ENCODE assay signal across 19 cellular contexts in the genomic region with DNA sequence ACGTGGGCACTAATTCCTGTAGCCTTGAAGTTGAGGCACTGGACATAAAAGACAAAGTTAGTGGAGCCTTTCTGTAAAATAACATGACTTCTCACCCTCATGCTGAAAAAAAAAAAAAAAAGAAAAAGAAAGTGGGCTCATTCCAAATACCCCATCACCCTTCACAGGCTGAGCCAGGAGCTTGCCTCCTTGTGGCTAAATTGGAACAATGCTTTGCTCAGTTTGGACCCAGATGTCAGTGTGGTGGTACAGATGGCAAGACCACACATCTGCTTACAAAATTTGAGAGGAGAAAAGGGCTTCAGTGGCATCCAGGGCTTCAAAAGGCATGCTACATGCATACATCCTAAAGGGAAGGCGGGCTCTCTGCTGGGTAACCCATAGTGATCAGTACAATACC.
DNase-seq lines count a peak whose midpoint lies in the region; ATAC-seq and TF ChIP-seq lines count a peak whose summit lies in the region.
"Had no signal": no experiment of that assay in that cellular context is flagged by ENCODE, and none has a peak within 500 bp of the region (broad histone marks: within the 10 kb centered on the region; RNA-seq: fewer than 3 reads in every experiment).

No MANE protein-coding gene starts in this region.

- H3K4me3 ChIP-seq in AG10803 (ENCODE audit: low read length), result no peak overlapping the region
- no peak overlapping the region for H3K4me3 ChIP-seq in ascending aorta
- H3K4me3 ChIP-seq in mesenchymal stem cell (ENCODE audit: insufficient read depth in 1 of 2, low read depth in 1 of 2, low read length in 2 of 2), result no peak overlapping the region
- H3K4me3 ChIP-seq: coronary artery had no signal

- BruUV-seq in MCF 10A (replicated peaks; lab: Mats Ljungman, UMichigan), result no TSS peak

- no peaks in the 10 kb centered on the region for H3K79me2 ChIP-seq in H9 (ENCODE audit: insufficient read depth, low read length)

- no peaks in the 10 kb centered on the region for H3K9me3 ChIP-seq in H9 (ENCODE audit: control insufficient read depth, low read depth, low read length)
- no peaks in the 10 kb centered on the region for H3K9me3 ChIP-seq in ascending aorta
- H3K9me3 ChIP-seq in mesenchymal stem cell (ENCODE audit: control insufficient read depth, low read length), result no peaks in the 10 kb centered on the region

- H2BK5ac ChIP-seq in H9 (ENCODE audit: insufficient read length, low read length) (no peak overlapping the region), mesenchymal stem cell (ENCODE audit: low read depth, low read length, poor library complexity, severe bottlenecking) (no peak overlapping the region)

- no peak overlapping the region for H3K23ac ChIP-seq in H9 (ENCODE audit: insufficient read length, low read depth, low read length)
- no peak overlapping the region for H3K23ac ChIP-seq in mesenchymal stem cell (ENCODE audit: low read length in 2 of 2)

- POLR2A ChIA-PET in MCF 10A (lab: Yijun Ruan, JAX), result no interaction called here

- DNase-seq in AG10803 (ENCODE audit: low read depth) (peak; percentile 39), H9 (peak; percentile 36), ascending aorta (ENCODE audit: low spot score in 2 of 2) (no peak), mesenchymal stem cell (no peak), DMS53 treated with DMSO at 0.1 percent for 48 hours (lab: John Stamatoyannopoulos, UW; ENCODE audit: unreplicated experiment) (no peak), NCI-H69 (lab: John Stamatoyannopoulos, UW) (no peak), MCF 10A (ENCODE audit: unreplicated experiment) (no peak)
- DNase-seq: activated CD4-positive, alpha-beta T cell treated with anti-CD3 and anti-CD28 coated beads, Interleukin-2, amount 50 U/mL, for 4 hours; activated naive CD4-positive, alpha-beta T cell treated with anti-CD3 and anti-CD28 coated beads for 36 hours; activated T-cell treated with anti-CD3 and anti-CD28 coated beads for 4 hours; EL; NCI-H2081; NCI-H82; retina; stimulated activated CD4-positive, alpha-beta T cell treated with anti-CD3 and anti-CD28 coated beads, Interleukin-15, amount 100 ng/mL, for 24 hours had no signal

- H2BK120ac ChIP-seq in H9 (ENCODE audit: low read depth, low read length, poor library complexity, severe bottlenecking), result no peak overlapping the region
- H2BK120ac ChIP-seq in mesenchymal stem cell (ENCODE audit: low read depth, low read length), result no peak overlapping the region

- H3K9me3 Mint-ChIP-seq in H9 (no peaks in the 10 kb centered on the region), MCF 10A (ENCODE audit: unreplicated experiment) (no peaks in the 10 kb centered on the region)
- H3K9me3 Mint-ChIP-seq: activated naive CD4-positive, alpha-beta T cell treated with anti-CD3 and anti-CD28 coated beads for 36 hours; IgD-negative memory B cell; stimulated activated naive CD8-positive, alpha-beta T cell treated with anti-CD3 and anti-CD28 coated beads, Interleukin-15, Interleukin-2, amounts not matched to agents 100 ng/mL and 50 ng/mL, for 24 hours had no signal

- H2BK15ac ChIP-seq in H9 (ENCODE audit: low read depth, low read length), result no peak overlapping the region
- no peak overlapping the region for H2BK15ac ChIP-seq in mesenchymal stem cell (ENCODE audit: low read depth, poor library complexity, severe bottlenecking)

- H3K4me1 Mint-ChIP-seq in H9 (no peaks in the 10 kb centered on the region), MCF 10A (ENCODE audit: insufficient read depth, unreplicated experiment) (peaks cover 17% of the 10 kb centered on the region)

- H2AFZ ChIP-seq in H9 (ENCODE audit: low read length) (no peak overlapping the region), mesenchymal stem cell (ENCODE audit: low read depth, low read length) (no peak overlapping the region)

- no peaks in the 10 kb centered on the region for H3K79me1 ChIP-seq in H9 (ENCODE audit: insufficient read depth, low read depth, low read length, poor library complexity, severe bottlenecking)
- no peaks in the 10 kb centered on the region for H3K79me1 ChIP-seq in mesenchymal stem cell (replicated peaks; ENCODE audit: low read length, poor library complexity, severe bottlenecking)

- H3K27ac ChIP-seq in H9 (ENCODE audit: insufficient read length, low read depth, low read length) (no peak overlapping the region), ascending aorta (peak overlapping the region; percentile 64 to 73), mesenchymal stem cell (ENCODE audit: low read length, poor library complexity, severe bottlenecking) (no peak overlapping the region)

- no CpG with 5 or more reads among the region's 2 CpGs for WGBS in H9 (ENCODE audit: extremely low coverage, insufficient read length, low lambda C conversion rate)
- WGBS in mesenchymal stem cell, result 69% methylated on average over 2 of the region's 2 CpGs

- H3K36me3 ChIP-seq in ascending aorta (no peaks in the 10 kb centered on the region), mesenchymal stem cell (ENCODE audit: control insufficient read depth in 1 of 2, insufficient read depth in 2 of 2, low read depth in 1 of 2, low read length in 2 of 2) (peaks cover 0 to 2% of the 10 kb centered on the region in 2 experiments)

- CTCF ChIA-PET in MCF 10A (lab: Yijun Ruan, JAX), result no interaction called here

- intact Hi-C loops in ascending aorta (cut with DNase I), result loop anchor here (5.0 kb wide), 1 partner anchor 55 kb away; no protein-coding TSS in a partner anchor
- intact Hi-C loops in MCF 10A (cut with micrococcal nuclease), result no loop called here

- H3K9ac ChIP-seq in H9 (ENCODE audit: extremely low read depth, insufficient read length, low read length) (no peak overlapping the region), mesenchymal stem cell (ENCODE audit: low read length) (peak overlapping the region; percentile 44)

- H3K27ac Mint-ChIP-seq in H9 (no peak overlapping the region), MCF 10A (ENCODE audit: low read depth, unreplicated experiment) (no peak overlapping the region)
- H3K27ac Mint-ChIP-seq: activated naive CD4-positive, alpha-beta T cell treated with anti-CD3 and anti-CD28 coated beads for 36 hours; stimulated activated naive CD8-positive, alpha-beta T cell treated with anti-CD3 and anti-CD28 coated beads, Interleukin-15, Interleukin-2, amounts not matched to agents 100 ng/mL and 50 ng/mL, for 24 hours had no signal

- no peak overlapping the region for H2AK5ac ChIP-seq in H9 (ENCODE audit: insufficient read length, low read length)
- H2AK5ac ChIP-seq in mesenchymal stem cell (ENCODE audit: low read length, severe bottlenecking), result no peak overlapping the region

- H3K18ac ChIP-seq in H9 (ENCODE audit: insufficient read length, low read depth, low read length), result no peak overlapping the region
- no peak overlapping the region for H3K18ac ChIP-seq in mesenchymal stem cell (ENCODE audit: low read depth in 1 of 2, low read length in 2 of 2)

- no peaks in the 10 kb centered on the region for H3K23me2 ChIP-seq in H9 (ENCODE audit: insufficient read length, low read depth, low read length, poor library complexity, severe bottlenecking)

- H3T11ph ChIP-seq in H9 (ENCODE audit: low read length), result no peak overlapping the region

- H3K14ac ChIP-seq in H9 (ENCODE audit: insufficient read depth, low read length) (no peak overlapping the region), mesenchymal stem cell (ENCODE audit: low read length in 2 of 2) (no peak overlapping the region)

- H4K91ac ChIP-seq in H9 (ENCODE audit: insufficient read length, low read depth, low read length) (no peak overlapping the region), mesenchymal stem cell (ENCODE audit: low read length) (no peak overlapping the region)

- H3K36me3 Mint-ChIP-seq in H9 (ENCODE audit: insufficient read depth in 1 of 3, low read depth in 3 of 3) (no peaks in the 10 kb centered on the region), MCF 10A (ENCODE audit: insufficient read depth, unreplicated experiment) (no peaks in the 10 kb centered on the region)

- H4K8ac ChIP-seq in H9 (replicated peaks; ENCODE audit: insufficient read length, low read depth, low read length), result no peak overlapping the region
- H4K8ac ChIP-seq in mesenchymal stem cell (ENCODE audit: low read length), result no peak overlapping the region

- peaks cover 2% of the 10 kb centered on the region; the same call in 1 of the 2 replicates for H3K4me1 ChIP-seq in H9 (ENCODE audit: insufficient read depth, low read length)
- peaks cover 2 to 33% of the 10 kb centered on the region in 2 donors for H3K4me1 ChIP-seq in ascending aorta
- H3K4me1 ChIP-seq in mesenchymal stem cell (ENCODE audit: control insufficient read depth, insufficient read depth, low read depth, low read length), result no peaks in the 10 kb centered on the region

- no peak overlapping the region for H4K5ac ChIP-seq in H9 (ENCODE audit: insufficient read length, low read depth, low read length)

- TF ChIP-seq CTCF in AG10803 (conservative IDR thresholded peaks at IDR 0.05; ENCODE audit: low read length), result peak; percentile 39
- peak; percentile 64 for TF ChIP-seq CTCF in H9 (conservative IDR thresholded peaks at IDR 0.05)
- TF ChIP-seq CTCF in ascending aorta (IDR thresholded peaks at IDR 0.05), result peak in 2 of 3 experiments; percentile 18 to 30
- no peak for TF ChIP-seq CTCF in MCF 10A (IDR thresholded peaks at IDR 0.05; ENCODE audit: unreplicated experiment)

- H3K4ac ChIP-seq in H9 (ENCODE audit: low read depth, low read length) (no peak overlapping the region), mesenchymal stem cell (ENCODE audit: low read depth in 1 of 2, low read length in 2 of 2) (no peak overlapping the region)

- H3K27me3 ChIP-seq in H9 (ENCODE audit: insufficient read depth, low read length), result no peaks in the 10 kb centered on the region
- no peaks in the 10 kb centered on the region for H3K27me3 ChIP-seq in ascending aorta
- no peaks in the 10 kb centered on the region for H3K27me3 ChIP-seq in mesenchymal stem cell (ENCODE audit: control insufficient read depth in 1 of 2, insufficient read depth in 1 of 2, low read length in 2 of 2)

- no peak overlapping the region for H3K4me3 Mint-ChIP-seq in H9
- H3K4me3 Mint-ChIP-seq in MCF 10A (ENCODE audit: unreplicated experiment), result no peak overlapping the region
- H3K4me3 Mint-ChIP-seq: activated naive CD4-positive, alpha-beta T cell treated with anti-CD3 and anti-CD28 coated beads for 36 hours; IgD-negative memory B cell; stimulated activated naive CD8-positive, alpha-beta T cell treated with anti-CD3 and anti-CD28 coated beads, Interleukin-15, Interleukin-2, amounts not matched to agents 100 ng/mL and 50 ng/mL, for 24 hours had no signal

- H3K4me2 ChIP-seq in H9 (ENCODE audit: insufficient read depth, insufficient read length, low read length) (no peak overlapping the region), mesenchymal stem cell (ENCODE audit: low read length, poor library complexity, severe bottlenecking) (no peak overlapping the region)

- H4K20me1 ChIP-seq in H9 (ENCODE audit: control insufficient read depth, insufficient read depth, insufficient read length), result no peaks in the 10 kb centered on the region

- H2BK12ac ChIP-seq in H9 (ENCODE audit: insufficient read length, low read depth, low read length) (no peak overlapping the region), mesenchymal stem cell (ENCODE audit: low read length in 2 of 2) (no peak overlapping the region)

- no peaks in the 10 kb centered on the region; the same call in 1 of the 2 replicates for H3K27me3 Mint-ChIP-seq in H9 (ENCODE audit: low read depth)
- peaks cover 12% of the 10 kb centered on the region for H3K27me3 Mint-ChIP-seq in MCF 10A (ENCODE audit: insufficient read depth, unreplicated experiment)
- H3K27me3 Mint-ChIP-seq: IgD-negative memory B cell had no signal

- no peak for ATAC-seq in HG03439 (IDR thresholded peaks at IDR 0.05; ENCODE audit: unreplicated experiment)

- H2BK20ac ChIP-seq in H9 (ENCODE audit: low read depth, low read length, poor library complexity, severe bottlenecking), result no peak overlapping the region

- no peak overlapping the region for H3K56ac ChIP-seq in H9 (ENCODE audit: insufficient read length, low read depth, low read length)

Comparison
In these comparisons a context has a peak if more than half of its experiments do, and no peak if none do; other contexts are left out.
1. DNase-seq: peak in AG10803 (single experiment) and H9 (single experiment); none in ascending aorta (0 of 2), mesenchymal stem cell (single experiment), DMS53 treated with DMSO at 0.1 percent for 48 hours (single experiment), NCI-H69 (single experiment) and MCF 10A (single experiment).
2. H3K27ac ChIP-seq: peak in ascending aorta (2 of 2); none in H9 (single experiment) and mesenchymal stem cell (single experiment).